Comparison of ENCODE assay signal across 20 cellular contexts in the genomic region with DNA sequence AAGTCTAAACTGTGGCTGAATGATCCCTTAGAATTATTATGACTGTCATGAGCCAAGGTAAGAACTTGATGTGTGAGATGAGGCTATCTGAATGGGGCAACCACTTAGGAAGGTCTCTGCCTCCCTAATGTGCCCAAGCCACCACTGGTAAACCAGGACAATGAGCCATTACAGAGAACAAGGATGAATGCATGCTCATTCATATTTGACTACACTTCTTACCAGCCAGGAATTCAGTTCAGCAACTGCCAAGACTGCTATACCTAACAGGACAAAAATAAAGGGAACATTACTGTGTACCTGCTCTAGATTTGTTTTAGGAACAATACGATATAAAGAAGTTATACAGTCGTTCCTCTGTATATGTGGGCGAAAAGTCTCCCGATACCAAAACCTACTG. TPM values are rescaled to one million over a fixed set of nuclear protein-coding genes. Genes with fewer than 3 reads are reported as not detected.
DNase-seq lines count a peak whose midpoint lies in the region; ATAC-seq and TF ChIP-seq lines count a peak whose summit lies in the region.
"Had no signal": no experiment of that assay in that cellular context is flagged by ENCODE, and none has a peak within 500 bp of the region (broad histone marks: within the 10 kb centered on the region; RNA-seq: fewer than 3 reads in every experiment).

No MANE protein-coding gene starts in this region.

- ATAC-seq in Right ventricle myocardium superior (ENCODE audit: poor library complexity) (peak; percentile 49), omental fat pad (ENCODE audit: low FRiP score) (no peak)
- ATAC-seq: HepG2 had no signal

- no peaks in the 10 kb centered on the region for H3K36me3 ChIP-seq in right atrium auricular region
- no peaks in the 10 kb centered on the region for H3K36me3 ChIP-seq in osteoblast (ENCODE audit: insufficient read depth, low read length)

- H3K4me1 Mint-ChIP-seq in chondrocyte (ENCODE audit: low read depth): peaks cover 78% of the 10 kb centered on the region

- no peaks in the 10 kb centered on the region for H4K20me1 ChIP-seq in osteoblast (ENCODE audit: insufficient read depth, low read length)

- no peaks in the 10 kb centered on the region for H3K9me3 ChIP-seq in right atrium auricular region
- H3K9me3 ChIP-seq in osteoblast (ENCODE audit: low read depth, low read length): no peaks in the 10 kb centered on the region

- H3K36me3 Mint-ChIP-seq in chondrocyte (ENCODE audit: low read depth): no peaks in the 10 kb centered on the region

- H3K27ac Mint-ChIP-seq in chondrocyte (ENCODE audit: unreplicated experiment): peak overlapping the region; percentile 97
- H3K27ac Mint-ChIP-seq: CD4-positive, alpha-beta memory T cell; HFFc6 had no signal

- no peaks in the 10 kb centered on the region for H3K27me3 ChIP-seq in right atrium auricular region
- H3K27me3 ChIP-seq in osteoblast (ENCODE audit: insufficient read depth, low read length): no peaks in the 10 kb centered on the region

- peak overlapping the region; percentile 49 for H2AFZ ChIP-seq in osteoblast (ENCODE audit: low read length)

- DNase-seq in Right ventricle myocardium superior (no peak), right atrium auricular region (ENCODE audit: low spot score) (no peak), chondrocyte (ENCODE audit: low spot score) (no peak), osteoblast (ENCODE audit: insufficient read length, low spot score, missing footprints) (no peak), A172 (ENCODE audit: low spot score) (no peak), omental fat pad (ENCODE audit: low spot score) (no peak), 8988T (no peak)
- DNase-seq in activated CD4-positive, alpha-beta T cell treated with anti-CD3 and anti-CD28 coated beads, Interleukin-2, amount 50 U/mL, for 1 hour: no peak
- DNase-seq: Calu3; CD4-positive, alpha-beta memory T cell; H7; HFFc6; KBM-7; NCI-H1105; NCI-H1694; NCI-H748 treated with DMSO at 0.1 percent for 48 hours; NK-92 treated with Interleukin-12 subunit alpha and Interleukin-12 subunit beta, amount 100 ng/mL, for 24 hours; OCI-M1; SHP77 treated with DMSO at 0.1 percent for 48 hours had no signal

- H3K4me1 ChIP-seq in right atrium auricular region (no peaks in the 10 kb centered on the region), osteoblast (ENCODE audit: insufficient read depth, low read length) (peaks cover 20% of the 10 kb centered on the region)

- H3K9me3 Mint-ChIP-seq in chondrocyte (ENCODE audit: low read depth): no peaks in the 10 kb centered on the region
- H3K9me3 Mint-ChIP-seq: CD4-positive, alpha-beta memory T cell; HFFc6 had no signal

- H3K79me2 ChIP-seq in osteoblast (ENCODE audit: insufficient read depth, low read length): no peaks in the 10 kb centered on the region

- no peak overlapping the region for H3K4me3 ChIP-seq in right atrium auricular region
- no peak overlapping the region for H3K4me3 ChIP-seq in osteoblast (ENCODE audit: insufficient read depth, low read length)

- intact Hi-C loops in Right ventricle myocardium superior (cut with DNase I): no loop called here

- H3K27ac ChIP-seq in right atrium auricular region: no peak overlapping the region
- peak overlapping the region; percentile 78 for H3K27ac ChIP-seq in osteoblast (ENCODE audit: low read depth, low read length)

- no peaks in the 10 kb centered on the region for H3K27me3 Mint-ChIP-seq in chondrocyte (ENCODE audit: low read depth)
- H3K27me3 Mint-ChIP-seq: CD4-positive, alpha-beta memory T cell had no signal

- H3K4me3 Mint-ChIP-seq in chondrocyte (ENCODE audit: unreplicated experiment): no peak overlapping the region
- H3K4me3 Mint-ChIP-seq: CD4-positive, alpha-beta memory T cell; HFFc6 had no signal

- H3K4me2 ChIP-seq in osteoblast (ENCODE audit: insufficient read depth, low read length): no peak overlapping the region

- TF ChIP-seq CTCF in right atrium auricular region (IDR thresholded peaks at IDR 0.05) (no peak), chondrocyte (IDR thresholded peaks at IDR 0.05) (no peak), osteoblast (IDR thresholded peaks at IDR 0.05; ENCODE audit: extremely low read depth, low read depth, low read length) (no peak), omental fat pad (IDR thresholded peaks at IDR 0.05) (no peak)

RNA-seq across cellular contexts. Expression of a gene that starts 23.0 kb away (rescaled TPM):
- 14.0 TPM for total RNA-seq in Right ventricle myocardium superior
- total RNA-seq in right atrium auricular region: 1 to 10 TPM; 7.6 to 8.9 TPM
- total RNA-seq in chondrocyte: 20.1 to 21.7 TPM (median 21.0 TPM) in 3 replicates
- 1.5 and 2.2 TPM in 2 replicates for total RNA-seq in osteoblast
- total RNA-seq in A172 (2014; rRNA removed; shearing (Covaris generic)): 124 and 142 TPM in 2 replicates
- 10 to 100 TPM in 1 of 4 donors, 1 to 10 TPM in 3; 4.4 to 10.7 (median 5.9) TPM for total RNA-seq in omental fat pad
